ENCODE assay signal across 33 cellular contexts in genomic region chr4:87926554-87927098, GRCh38. TPM values are rescaled to one million over a fixed set of nuclear protein-coding genes. Genes with fewer than 3 reads are reported as not detected.
"Had no signal": no experiment of that assay in that cellular context is flagged by ENCODE, and none has a peak within 500 bp of the region (broad histone marks: within the 10 kb centered on the region; RNA-seq: fewer than 3 reads in every experiment).

No MANE protein-coding gene starts in this region.

- H3K4me3 ChIP-seq: esophagus muscularis mucosa, gastrocnemius medialis had no signal

- H3K27ac ChIP-seq: brain microvascular endothelial cell, esophagus muscularis mucosa, foreskin keratinocyte, gastrocnemius medialis, WERI-Rb-1 had no signal

- H3K27me3 ChIP-seq: brain microvascular endothelial cell, esophagus muscularis mucosa, foreskin keratinocyte, gastrocnemius medialis had no signal

- DNase-seq: activated CD4-positive, alpha-beta memory T cell treated with anti-CD3 and anti-CD28 coated beads, Interleukin-2, amount 10 ng/mL, durations not matched to agents 7 days and 5 days; activated CD4-positive, alpha-beta T cell treated with anti-CD3 and anti-CD28 coated beads for 36 hours; activated CD4-positive, alpha-beta T cell treated with anti-CD3 and anti-CD28 coated beads, Interleukin-2, amount 10 ng/mL, durations not matched to agents 7 days and 5 days; activated CD4-positive, alpha-beta T cell treated with anti-CD3 and anti-CD28 coated beads, Interleukin-2, amount 50 U/mL, for 4 hours; activated CD4-positive, CD25-positive, alpha-beta regulatory T cell; activated CD4-positive, CD25-positive, alpha-beta regulatory T cell treated with anti-CD3 and anti-CD28 coated beads, Interleukin-2, amount 50 U/mL, for 72 hours; activated CD8-positive, alpha-beta memory T cell treated with anti-CD3 and anti-CD28 coated beads, Interleukin-2, amount 50 U/mL, for 48 hours; activated effector memory CD4-positive, alpha-beta T cell treated with Interleukin-2 at 50 U/mL for 16 hours; activated gamma-delta T cell treated with Interleukin-2 at 50 U/mL for 16 hours; activated naive CD4-positive, alpha-beta T cell treated with anti-CD3 and anti-CD28 coated beads, Interleukin-2, amount 50 U/mL, for 16 hours; activated naive CD4-positive, alpha-beta T cell treated with Interleukin-2 at 50 U/mL for 16 hours; activated T-cell treated with anti-CD3 and anti-CD28 coated beads for 4 hours; activated T-cell treated with anti-CD3 and anti-CD28 coated beads, Interleukin-2, amount 50 U/mL, for 4 hours; amniotic stem cell; anterior cingulate cortex; brain microvascular endothelial cell; caudate nucleus; cortex of kidney; dermis blood vessel endothelial cell; effector CD4-positive, alpha-beta T cell; effector memory CD8-positive, alpha-beta T cell; erythroblast; foreskin keratinocyte; gastrocnemius medialis; glutamatergic neuron; T-helper 1 cell; T-helper 17 cell; T1000; WERI-Rb-1 had no signal

- H3K4me1 Mint-ChIP-seq: activated CD4-positive, alpha-beta memory T cell treated with anti-CD3 and anti-CD28 coated beads, Interleukin-2, amount 10 ng/mL, durations not matched to agents 7 days and 5 days; activated CD4-positive, alpha-beta T cell treated with anti-CD3 and anti-CD28 coated beads for 36 hours; activated CD4-positive, alpha-beta T cell treated with anti-CD3 and anti-CD28 coated beads, Interleukin-2, amount 10 ng/mL, durations not matched to agents 7 days and 5 days; activated T-helper 17 cell treated with anti-CD3 and anti-CD28 coated beads, Interleukin-2, amount 50 U/mL, for 72 hours; T-helper 17 cell had no signal

- H3K27ac Mint-ChIP-seq: activated CD4-positive, alpha-beta memory T cell treated with anti-CD3 and anti-CD28 coated beads, Interleukin-2, amount 10 ng/mL, durations not matched to agents 7 days and 5 days; activated CD4-positive, alpha-beta T cell treated with anti-CD3 and anti-CD28 coated beads for 36 hours; activated CD4-positive, alpha-beta T cell treated with anti-CD3 and anti-CD28 coated beads, Interleukin-2, amount 10 ng/mL, durations not matched to agents 7 days and 5 days; activated naive CD8-positive, alpha-beta T cell; activated T-helper 17 cell treated with anti-CD3 and anti-CD28 coated beads, Interleukin-2, amount 50 U/mL, for 72 hours; effector memory CD8-positive, alpha-beta T cell; T-helper 17 cell; T-helper 2 cell treated with Interferon-gamma antibody and Interleukin-4, amounts not matched to agents 5 μg/mL and 100 μg/mL, for 36 hours had no signal

- H3K4me1 ChIP-seq: esophagus muscularis mucosa, foreskin keratinocyte, gastrocnemius medialis had no signal

- H3K9me3 ChIP-seq: gastrocnemius medialis had no signal

- ATAC-seq: activated CD4-positive, alpha-beta T cell treated with anti-CD3 and anti-CD28 coated beads for 36 hours; activated T-cell treated with anti-CD3 and anti-CD28 coated beads, Interleukin-2, amount 50 U/mL, for 4 hours; activated T-helper 17 cell treated with anti-CD3 and anti-CD28 coated beads, Interleukin-2, amount 50 U/mL, for 72 hours; effector memory CD8-positive, alpha-beta T cell; foreskin keratinocyte; gastrocnemius medialis; T-helper 17 cell had no signal

- H3K36me3 ChIP-seq: brain microvascular endothelial cell, esophagus muscularis mucosa, gastrocnemius medialis, WERI-Rb-1 had no signal

- H3K4me3 Mint-ChIP-seq: activated CD4-positive, alpha-beta memory T cell treated with anti-CD3 and anti-CD28 coated beads, Interleukin-2, amount 10 ng/mL, durations not matched to agents 7 days and 5 days; activated CD4-positive, alpha-beta T cell treated with anti-CD3 and anti-CD28 coated beads for 36 hours; activated CD4-positive, alpha-beta T cell treated with anti-CD3 and anti-CD28 coated beads, Interleukin-2, amount 10 ng/mL, durations not matched to agents 7 days and 5 days; activated naive CD8-positive, alpha-beta T cell; activated T-cell treated with anti-CD3 and anti-CD28 coated beads, Interleukin-2, amount 50 U/mL, for 4 hours; activated T-helper 17 cell treated with anti-CD3 and anti-CD28 coated beads, Interleukin-2, amount 50 U/mL, for 72 hours; effector memory CD8-positive, alpha-beta T cell; T-helper 17 cell; T-helper 2 cell treated with Interferon-gamma antibody and Interleukin-4, amounts not matched to agents 5 μg/mL and 100 μg/mL, for 36 hours had no signal

- H3K36me3 Mint-ChIP-seq: activated naive CD8-positive, alpha-beta T cell had no signal

- H3K9me3 Mint-ChIP-seq: activated CD4-positive, alpha-beta memory T cell treated with anti-CD3 and anti-CD28 coated beads, Interleukin-2, amount 10 ng/mL, durations not matched to agents 7 days and 5 days; effector memory CD8-positive, alpha-beta T cell had no signal

RNA-seq across cellular contexts. Expression of gene SPP1, which starts 48.9 kb away (rescaled TPM):
- total RNA-seq: activated CD4-positive, alpha-beta T cell treated with anti-CD3 and anti-CD28 coated beads for 36 hours; T-helper 17 cell had no signal
